ENCODE assay signal across 17 cellular contexts in the genomic region with DNA sequence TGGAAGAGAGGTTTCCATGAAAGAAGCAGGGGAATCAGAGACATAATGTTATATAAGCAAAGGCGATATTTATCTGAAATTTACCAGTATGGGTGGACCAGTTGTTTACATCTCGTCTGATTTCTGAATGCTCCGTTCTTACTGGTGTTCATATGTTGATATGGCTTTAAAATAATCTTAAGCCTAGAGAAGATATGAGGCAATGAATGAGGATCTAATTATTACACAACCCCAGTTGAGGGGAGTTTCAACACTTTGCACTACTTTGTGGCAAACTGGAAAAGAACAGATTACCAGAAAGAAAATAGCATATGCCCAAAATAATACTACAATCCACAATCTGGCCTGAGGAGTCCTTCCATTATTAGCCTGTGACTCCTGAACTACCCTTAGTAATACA.
DNase-seq lines count a peak whose midpoint lies in the region; FAIRE-seq and TF ChIP-seq lines count a peak whose summit lies in the region.
"Had no signal": no experiment of that assay in that cellular context is flagged by ENCODE, and none has a peak within 500 bp of the region (broad histone marks: within the 10 kb centered on the region; RNA-seq: fewer than 3 reads in every experiment).

No MANE protein-coding gene starts in this region.

- H3K4me3 ChIP-seq in adipocyte (ENCODE audit: low read length) (no peak overlapping the region), fibroblast of villous mesenchyme (ENCODE audit: low read depth, low read length) (no peak overlapping the region)

- H3K9ac ChIP-seq in adipocyte (ENCODE audit: low read length), result no peak overlapping the region

- peaks cover 5% of the 10 kb centered on the region for H3K4me1 ChIP-seq in adipocyte (ENCODE audit: control insufficient read depth, insufficient read depth, low read length)

- no peak for DNase-seq in GM19239 (ENCODE audit: insufficient read length, low spot score)
- peak; percentile 53 for DNase-seq in MV-4-11 (lab: John Stamatoyannopoulos, UW)
- DNase-seq in adipocyte (ENCODE audit: low read depth), result peak; percentile 1
- peak; percentile 71 for DNase-seq in fibroblast of villous mesenchyme (ENCODE audit: low read depth)
- no peak for DNase-seq in C1 segment of cervical spinal cord (lab: John Stamatoyannopoulos, UW)
- DNase-seq in NCI-H1417 (lab: John Stamatoyannopoulos, UW), result no peak
- no peak for DNase-seq in RCC 7860 (ENCODE audit: low spot score)
- DNase-seq: ACHN, DMS79 treated with DMSO at 0.1 percent for 48 hours, H9, KG1, NCI-H1092 treated with DMSO at 0.1 percent for 48 hours, NCI-H2081 treated with DMSO at 0.1 percent for 48 hours, NCI-H446 treated with DMSO at 0.1 percent for 48 hours, NCI-H748 treated with DMSO at 0.1 percent for 48 hours had no signal

- TF ChIP-seq CTCF in fibroblast of villous mesenchyme (IDR thresholded peaks at IDR 0.05; ENCODE audit: insufficient read depth, low read depth, low read length), result no peak

- H3K36me3 ChIP-seq in adipocyte (ENCODE audit: control insufficient read depth, insufficient read depth, low read length, severe bottlenecking), result no peaks in the 10 kb centered on the region

- H3K9me3 ChIP-seq in adipocyte (ENCODE audit: control insufficient read depth, low read length), result no peaks in the 10 kb centered on the region

- FAIRE-seq in GM19239 (lab: Jason Lieb, UNC) (peak; percentile 66), RCC 7860 (lab: Jason Lieb, UNC) (no peak)
- FAIRE-seq: G401.6, HepG2 had no signal

- peaks cover 3% of the 10 kb centered on the region for H3K27me3 ChIP-seq in adipocyte (replicated peaks; ENCODE audit: control insufficient read depth, insufficient read depth, low read length)

Comparison
In these comparisons a context has a peak if more than half of its experiments do, and no peak if none do; other contexts are left out.
1. DNase-seq: peak in MV-4-11 (single experiment), adipocyte (single experiment) and fibroblast of villous mesenchyme (single experiment); none in GM19239 (single experiment), C1 segment of cervical spinal cord (0 of 14), NCI-H1417 (0 of 3) and RCC 7860 (single experiment).